In genomic region chr3:147393261-147393964, GRCh38 we compare ENCODE assay signal across 12 cellular contexts. TPM values are rescaled to one million over a fixed set of nuclear protein-coding genes. Genes with fewer than 3 reads are reported as not detected.
DNase-seq lines count a peak whose midpoint lies in the region; ATAC-seq, FAIRE-seq and TF ChIP-seq lines count a peak whose summit lies in the region.
"Had no signal": no experiment of that assay in that cellular context is flagged by ENCODE, and none has a peak within 500 bp of the region (broad histone marks: within the 10 kb centered on the region; RNA-seq: fewer than 3 reads in every experiment).

No MANE protein-coding gene starts in this region.

- no peak for ATAC-seq in HG03354 (IDR thresholded peaks at IDR 0.05; ENCODE audit: poor library complexity, severe bottlenecking, unreplicated experiment)

- H4K20me1 ChIP-seq in astrocyte (ENCODE audit: insufficient read depth, low read length) = no peaks in the 10 kb centered on the region

- H3K27me3 Mint-ChIP-seq in HFFc6 (ENCODE audit: insufficient read depth) (peaks cover 64% of the 10 kb centered on the region), astrocyte (ENCODE audit: low read depth, unreplicated experiment) (peaks cover 86% of the 10 kb centered on the region)

- peaks cover 33% of the 10 kb centered on the region for H3K4me1 ChIP-seq in astrocyte (ENCODE audit: insufficient read depth, low read length)
- H3K4me1 ChIP-seq in spleen = peaks cover 0 to 36% (median 16%) of the 10 kb centered on the region in 6 donors

- peaks cover 36% of the 10 kb centered on the region for H3K27me3 ChIP-seq in astrocyte (ENCODE audit: insufficient read depth, low read length)
- peaks cover 15 to 100% (median 100%) of the 10 kb centered on the region in 7 donors for H3K27me3 ChIP-seq in spleen (replicated peaks in 1 of 7)

- WGBS in spleen, 5 donors = 6 to 15% (median 9%) methylated on average over 44 to 54 of the region's 54 CpGs

- TF ChIP-seq POLR2A in spleen (IDR thresholded peaks at IDR 0.05) = no peak

- TF ChIP-seq CTCF in HFFc6 (IDR thresholded peaks at IDR 0.05) = no peak
- no peak for TF ChIP-seq CTCF in astrocyte (IDR thresholded peaks at IDR 0.05; ENCODE audit: insufficient read depth, low read depth, low read length)
- TF ChIP-seq CTCF in spleen (IDR thresholded peaks at IDR 0.05 in 8 of 11, conservative IDR thresholded peaks at IDR 0.05 in 3 of 11) = no peak

- H3K9me3 ChIP-seq in astrocyte (ENCODE audit: insufficient read depth, low read depth, low read length) (peaks cover 7% of the 10 kb centered on the region), spleen (peaks cover 0 to 65% (median 0%) of the 10 kb centered on the region in 8 donors)

- H3K4me2 ChIP-seq in astrocyte (ENCODE audit: low read length) = peak overlapping the region; percentile 85
- H3K4me2 ChIP-seq: PC-9 had no signal

- intact Hi-C loops in spleen (cut with DNase I; ENCODE audit: low total_unique reads) = no loop called here

- H3K4me3 ChIP-seq in astrocyte (ENCODE audit: insufficient read depth, low read depth, low read length) (peak overlapping the region; percentile 68), spleen (peak overlapping the region in 7 of 8 donors; percentile 13 to 59 (median 25))
- H3K4me3 ChIP-seq: PC-9 had no signal

- H3K27ac ChIP-seq in astrocyte (ENCODE audit: low read depth, low read length) (peak overlapping the region; percentile 94), spleen (no peak overlapping the region)
- H3K27ac ChIP-seq: PC-9 had no signal

- H3K4me3 Mint-ChIP-seq in HFFc6 = peak overlapping the region; percentile 87
- peak overlapping the region; percentile 79 for H3K4me3 Mint-ChIP-seq in astrocyte (ENCODE audit: unreplicated experiment)
- H3K4me3 Mint-ChIP-seq: activated naive CD8-positive, alpha-beta T cell had no signal

- peak overlapping the region; percentile 94 for H3K9ac ChIP-seq in astrocyte (ENCODE audit: low read length)

- no peak for FAIRE-seq in astrocyte (lab: Jason Lieb, UNC)
- FAIRE-seq: GM18507 had no signal

- H3K9me3 Mint-ChIP-seq in HFFc6 (peaks cover 29% of the 10 kb centered on the region), astrocyte (ENCODE audit: unreplicated experiment) (peaks cover 32% of the 10 kb centered on the region)

- DNase-seq in HFFc6 (no peak), astrocyte (ENCODE audit: low read depth) (no peak), iPS-NIHi7 (ENCODE audit: extremely low spot score) (peak; percentile 69), spleen (peak; percentile 74), DMS79 treated with DMSO at 0.1 percent for 48 hours (lab: John Stamatoyannopoulos, UW) (no peak)
- no peak for DNase-seq in activated CD4-positive, alpha-beta T cell treated with anti-CD3 and anti-CD28 coated beads, Interleukin-2, amount 50 U/mL, for 48 hours
- no peak for DNase-seq in stimulated activated CD4-positive, alpha-beta T cell treated with anti-CD3 and anti-CD28 coated beads, Interleukin-12 subunit alpha, Interleukin-12 subunit beta, amount 100 ng/mL, for 4 hours
- DNase-seq: PC-9 had no signal

- H3K79me2 ChIP-seq in astrocyte (ENCODE audit: insufficient read depth, low read length) = peaks cover 46% of the 10 kb centered on the region

- H3K27ac Mint-ChIP-seq in HFFc6 (no peak overlapping the region; the same call in 1 of the 2 replicates), astrocyte (ENCODE audit: unreplicated experiment) (peak overlapping the region; percentile 72)
- H3K27ac Mint-ChIP-seq: activated naive CD8-positive, alpha-beta T cell had no signal

- H3K4me1 Mint-ChIP-seq in HFFc6 (ENCODE audit: low read depth) (peaks cover 34% of the 10 kb centered on the region), astrocyte (ENCODE audit: low read depth, unreplicated experiment) (no peaks in the 10 kb centered on the region)

- H3K36me3 ChIP-seq in astrocyte (ENCODE audit: insufficient read depth, low read length) (no peaks in the 10 kb centered on the region), spleen (no peaks in the 10 kb centered on the region)

- H3K36me3 Mint-ChIP-seq in HFFc6 (ENCODE audit: low read depth) (peaks cover 18% of the 10 kb centered on the region), astrocyte (ENCODE audit: low read depth, unreplicated experiment) (no peaks in the 10 kb centered on the region)

- peak overlapping the region; percentile 82 for H2AFZ ChIP-seq in astrocyte (ENCODE audit: low read depth, low read length)
- H2AFZ ChIP-seq: PC-9 had no signal

RNA-seq across cellular contexts. Expression of gene ZIC4, which starts 12.9 kb away (rescaled TPM):
- under 1 TPM; 0.28 to 0.58 (median 0.49) TPM for total RNA-seq in HFFc6 (2021; fragmentation: NEBNext Ultra II Directional; extraction: Animal tissue kit (Norgen Biotek cat#: 25700))
- not detected in 2 replicates for total RNA-seq in astrocyte
- not detected for total RNA-seq in spleen
- polyA plus RNA-seq in spleen = not detected
- total RNA-seq: lung microvascular endothelial cell, PC-9 had no signal

RNA-seq across cellular contexts. Expression of gene ZIC1, which starts 15.8 kb away (rescaled TPM):
- 1 to 10 TPM in 1 of 6 experiments, under 1 TPM in 5; 0.43 to 1.0 (median 0.57) TPM for total RNA-seq in HFFc6 (2021; fragmentation: NEBNext Ultra II Directional; extraction: Animal tissue kit (Norgen Biotek cat#: 25700))
- 0.19 and 0.30 TPM in 2 replicates for total RNA-seq in astrocyte
- total RNA-seq in spleen = not detected
- polyA plus RNA-seq in spleen = not detected
- total RNA-seq: lung microvascular endothelial cell, PC-9 had no signal

Comparison
In these comparisons a context has a peak if more than half of its experiments do, and no peak if none do; other contexts are left out.
1. DNase-seq: peak in iPS-NIHi7 (single experiment) and spleen (single experiment); none in HFFc6 (single experiment), astrocyte (single experiment), activated CD4-positive, alpha-beta T cell treated with anti-CD3 and anti-CD28 coated beads, Interleukin-2, amount 50 U/mL, for 48 hours (0 of 2), stimulated activated CD4-positive, alpha-beta T cell treated with anti-CD3 and anti-CD28 coated beads, Interleukin-12 subunit alpha, Interleukin-12 subunit beta, amount 100 ng/mL, for 4 hours (single experiment) and DMS79 treated with DMSO at 0.1 percent for 48 hours (single experiment).